In the genomic region with DNA sequence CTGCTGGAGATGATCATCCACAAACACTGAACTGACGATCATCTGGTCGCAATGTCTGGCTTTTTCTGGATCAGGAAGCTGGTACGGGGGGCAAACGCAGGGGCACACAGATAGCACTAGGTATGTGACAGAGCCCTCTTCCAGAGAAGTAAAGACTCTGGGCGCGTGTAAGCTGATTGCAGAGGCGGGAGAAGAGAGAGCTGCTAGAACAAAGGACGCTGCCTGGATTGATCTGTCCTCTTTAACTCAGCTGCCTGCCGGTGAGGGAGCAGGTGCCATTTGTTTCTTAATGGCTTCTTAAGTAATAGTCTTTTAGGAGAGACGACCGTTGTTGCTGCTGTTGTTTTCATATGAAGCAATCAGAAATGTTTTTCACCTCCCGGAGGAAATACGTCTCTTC, we compare ENCODE assay signal across 20 cellular contexts.
DNase-seq lines count a peak whose midpoint lies in the region; TF ChIP-seq lines count a peak whose summit lies in the region.
"Had no signal": no experiment of that assay in that cellular context is flagged by ENCODE, and none has a peak within 500 bp of the region (broad histone marks: within the 10 kb centered on the region; RNA-seq: fewer than 3 reads in every experiment).

No MANE protein-coding gene starts in this region.

- no peaks in the 10 kb centered on the region for H3K36me3 ChIP-seq in neural progenitor cell
- no peaks in the 10 kb centered on the region for H3K36me3 ChIP-seq in colonic mucosa
- H3K36me3 ChIP-seq: esophagus squamous epithelium, lower lobe of right lung, thoracic aorta had no signal

- no peak overlapping the region for H3K4me3 Mint-ChIP-seq in neural progenitor cell
- H3K4me3 Mint-ChIP-seq: brain; CD14-positive monocyte; effector memory CD8-positive, alpha-beta T cell had no signal

- H3K9ac ChIP-seq in neural progenitor cell (no peak overlapping the region), colonic mucosa (ENCODE audit: low read depth in 2 of 2, low read length in 2 of 2) (no peak overlapping the region)

- H3K27me3 Mint-ChIP-seq in neural progenitor cell (ENCODE audit: insufficient read depth, low read depth) = peaks cover 3% of the 10 kb centered on the region

- H3K27me3 ChIP-seq in neural progenitor cell (no peaks in the 10 kb centered on the region), colonic mucosa (no peaks in the 10 kb centered on the region)
- H3K27me3 ChIP-seq: esophagus squamous epithelium had no signal

- no peaks in the 10 kb centered on the region for H3F3A ChIP-seq in neural progenitor cell (ENCODE audit: low read depth)

- H3K27ac ChIP-seq in neural progenitor cell (no peak overlapping the region), colonic mucosa (no peak overlapping the region)
- H3K27ac ChIP-seq: esophagus squamous epithelium, lower lobe of right lung, RWPE1, thoracic aorta had no signal

- H2AFZ ChIP-seq in neural progenitor cell (replicated peaks) = no peak overlapping the region

- no peaks in the 10 kb centered on the region for H3K9me3 ChIP-seq in neural progenitor cell (ENCODE audit: low read depth)
- H3K9me3 ChIP-seq in colonic mucosa = no peaks in the 10 kb centered on the region
- H3K9me3 ChIP-seq: esophagus squamous epithelium, lower lobe of right lung, thoracic aorta had no signal

- DNase-seq in NCI-H1105 treated with DMSO at 0.1 percent for 48 hours (lab: John Stamatoyannopoulos, UW) (peak; percentile 79), NCI-H2029 treated with DMSO at 0.1 percent for 48 hours (lab: John Stamatoyannopoulos, UW) (peak; percentile 29), NCI-H748 treated with DMSO at 0.1 percent for 48 hours (lab: John Stamatoyannopoulos, UW) (peak; percentile 29), neural progenitor cell (ENCODE audit: low spot score) (peak; percentile 80), EL (no peak), colonic mucosa (no peak)
- DNase-seq in activated CD4-positive, alpha-beta T cell treated with anti-CD3 and anti-CD28 coated beads, Interleukin-2, amount 50 U/mL, for 1 hour = no peak
- DNase-seq: activated gamma-delta T cell; effector memory CD8-positive, alpha-beta T cell; esophagus squamous epithelium; H7; lower lobe of right lung; NCI-H226; stimulated activated CD4-positive, alpha-beta T cell treated with anti-CD3 and anti-CD28 coated beads, Interleukin-2, amount 100 ng/mL, for 48 hours; stimulated activated naive CD4-positive, alpha-beta T cell had no signal

- H4K20me1 ChIP-seq in neural progenitor cell (ENCODE audit: low read depth) = no peaks in the 10 kb centered on the region

- no peak overlapping the region for H3K4me3 ChIP-seq in neural progenitor cell
- no peak overlapping the region for H3K4me3 ChIP-seq in colonic mucosa
- H3K4me3 ChIP-seq: esophagus squamous epithelium, K562, lower lobe of right lung, thoracic aorta had no signal

- H3K27ac Mint-ChIP-seq in neural progenitor cell = peak overlapping the region; percentile 85
- H3K27ac Mint-ChIP-seq: effector memory CD8-positive, alpha-beta T cell had no signal

- H3K79me2 ChIP-seq in neural progenitor cell (ENCODE audit: low read depth) = no peaks in the 10 kb centered on the region

- no peaks in the 10 kb centered on the region for H3K9me3 Mint-ChIP-seq in neural progenitor cell
- H3K9me3 Mint-ChIP-seq: effector memory CD8-positive, alpha-beta T cell had no signal

- no peaks in the 10 kb centered on the region for H3K36me3 Mint-ChIP-seq in neural progenitor cell
- H3K36me3 Mint-ChIP-seq: brain had no signal

- intact Hi-C loops in colonic mucosa (cut with DNase I) = no loop called here

- H3K4me1 Mint-ChIP-seq in neural progenitor cell = peaks cover 12% of the 10 kb centered on the region
- H3K4me1 Mint-ChIP-seq: CD14-positive monocyte had no signal

- H3K4me2 ChIP-seq in neural progenitor cell = no peak overlapping the region

- TF ChIP-seq CTCF in neural progenitor cell (IDR thresholded peaks at IDR 0.05) (no peak), colonic mucosa (IDR thresholded peaks at IDR 0.05) (no peak)

- H3K4me1 ChIP-seq in neural progenitor cell = peaks cover 9% of the 10 kb centered on the region
- no peaks in the 10 kb centered on the region for H3K4me1 ChIP-seq in colonic mucosa
- H3K4me1 ChIP-seq: esophagus squamous epithelium, lower lobe of right lung had no signal

Comparison
In these comparisons a context has a peak if more than half of its experiments do, and no peak if none do; other contexts are left out.
1. DNase-seq: peak in NCI-H1105 treated with DMSO at 0.1 percent for 48 hours (single experiment), NCI-H2029 treated with DMSO at 0.1 percent for 48 hours (single experiment), NCI-H748 treated with DMSO at 0.1 percent for 48 hours (single experiment) and neural progenitor cell (single experiment); none in activated CD4-positive, alpha-beta T cell treated with anti-CD3 and anti-CD28 coated beads, Interleukin-2, amount 50 U/mL, for 1 hour (single experiment), EL (single experiment) and colonic mucosa (single experiment).